ENCODE assay signal across 1 cellular context in genomic region chr7:28112056-28112455, GRCh38.
TF ChIP-seq lines count a peak whose summit lies in the region.

No MANE protein-coding gene starts in this region.

TF ChIP-seq in SK-N-SH treated with all-trans-retinoic acid at 6 μM for 48 hours, 23 proteins besides CTCF, POLR2A, EP300 and RAD21 (continued from another document):
- TF ChIP-seq TSHZ2 (CRISPR knock-in tag; IDR thresholded peaks at IDR 0.05) = 0 out of 2 replicates have a peak, but pooled peaks have one; percentile 9
TF ChIP-seq in SK-N-SH treated with all-trans-retinoic acid at 6 μM for 48 hours: peak in this region for 4.
